15 cellular contexts compared by ENCODE assay signal in the genomic region with DNA sequence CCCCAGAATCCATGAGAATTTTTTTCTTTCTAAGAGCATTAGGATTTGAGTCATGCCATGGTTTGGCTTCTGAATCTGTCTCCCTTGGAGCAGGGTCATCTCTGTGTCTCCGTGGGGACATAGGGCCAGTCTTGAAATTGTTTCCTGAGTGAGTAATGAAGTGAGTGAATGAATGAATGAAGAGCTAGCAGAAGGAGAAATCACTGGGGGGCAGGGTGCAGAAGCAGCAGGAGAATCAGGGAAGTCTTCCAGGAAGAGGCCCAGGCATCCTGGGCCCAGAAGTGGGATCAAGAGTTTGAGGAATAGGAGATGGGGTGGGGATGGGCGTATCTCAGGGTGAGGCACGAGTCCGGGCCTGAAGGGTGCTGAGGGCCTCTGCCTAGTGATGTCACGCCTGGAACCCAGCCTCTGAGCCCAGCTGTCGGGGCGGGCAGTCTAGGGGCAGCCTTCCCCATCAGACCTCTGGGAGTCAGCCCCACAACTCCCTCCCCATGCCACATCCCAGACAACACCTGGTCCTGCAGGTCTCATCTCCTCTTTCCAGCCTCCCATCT.
"Had no signal": no experiment of that assay in that cellular context is flagged by ENCODE, and none has a peak within 500 bp of the region (broad histone marks: within the 10 kb centered on the region; RNA-seq: fewer than 3 reads in every experiment).

No MANE protein-coding gene starts in this region.

- H3K27me3 ChIP-seq: body of pancreas, tibial nerve had no signal

- H3K4me3 Mint-ChIP-seq: activated CD4-positive, alpha-beta T cell treated with anti-CD3 and anti-CD28 coated beads for 36 hours had no signal

- H3K4me1 ChIP-seq: body of pancreas, parathyroid adenoma had no signal

- H3K36me3 ChIP-seq: heart left ventricle, left lung, tibial nerve had no signal

- H3K27ac Mint-ChIP-seq: activated CD4-positive, alpha-beta T cell treated with anti-CD3 and anti-CD28 coated beads for 36 hours had no signal

- DNase-seq: activated CD4-positive, alpha-beta T cell treated with anti-CD3 and anti-CD28 coated beads for 36 hours; activated naive CD4-positive, alpha-beta T cell treated with anti-CD3 and anti-CD28 coated beads, Interleukin-2, amount 50 U/mL, for 16 hours; amniotic stem cell; body of pancreas; central memory CD4-positive, alpha-beta T cell; effector CD4-positive, alpha-beta T cell; heart left ventricle; islet precursor cell; left lung; small intestine; T1000 had no signal

- H3K9me3 ChIP-seq: body of pancreas, heart left ventricle, left lung, tibial nerve had no signal

- H3K79me2 ChIP-seq: parathyroid adenoma had no signal

- ATAC-seq: activated CD4-positive, alpha-beta T cell treated with anti-CD3 and anti-CD28 coated beads for 36 hours; body of pancreas; left lung had no signal

- H3K4me3 ChIP-seq: body of pancreas, coronary artery, heart left ventricle, left lung, tibial nerve had no signal

- H2AFZ ChIP-seq: parathyroid adenoma had no signal

- H3K9ac ChIP-seq: parathyroid adenoma had no signal

- H3K27ac ChIP-seq: body of pancreas, coronary artery, heart left ventricle, left lung, parathyroid adenoma, tibial nerve, VCaP had no signal
